In the genomic region with DNA sequence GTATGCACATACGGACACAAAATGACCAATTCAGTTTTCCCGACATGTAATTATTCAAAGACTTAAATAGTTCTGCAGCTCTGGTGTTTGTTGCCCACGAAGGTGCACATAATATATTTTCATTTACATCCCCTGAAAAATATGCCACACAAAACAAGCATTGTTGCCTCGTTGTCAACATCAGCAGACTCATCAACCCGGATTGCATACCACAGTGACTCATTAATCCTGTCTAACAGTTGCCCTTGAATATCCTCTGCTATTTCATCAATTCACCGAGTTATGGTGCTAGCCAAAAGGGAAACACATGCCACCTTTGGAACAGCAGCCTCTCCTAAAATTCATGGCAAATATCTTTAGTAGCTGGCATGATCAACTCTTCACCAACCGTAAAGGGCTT, we compare ENCODE assay signal across 28 cellular contexts.
DNase-seq lines count a peak whose midpoint lies in the region; ATAC-seq, FAIRE-seq and TF ChIP-seq lines count a peak whose summit lies in the region.
"Had no signal": no experiment of that assay in that cellular context is flagged by ENCODE, and none has a peak within 500 bp of the region (broad histone marks: within the 10 kb centered on the region; RNA-seq: fewer than 3 reads in every experiment).

No MANE protein-coding gene starts in this region.

- no peak for ATAC-seq in activated T-cell treated with anti-CD3 and anti-CD28 coated beads, Interleukin-2, amount 50 U/mL, for 72 hours (replicated peaks in 1 of 2)
- ATAC-seq: GM12878; left lobe of liver; stimulated activated naive B cell treated with anti-CD40 and anti-IgM and Interleukin-4, amounts not matched to agents 10 μg/mL and 1 μg/mL and 100 μg/mL, for 72 hours; T-cell had no signal

- H3K9me3 Mint-ChIP-seq in activated T-cell treated with anti-CD3 and anti-CD28 coated beads, Interleukin-2, amount 50 U/mL, for 72 hours = peaks cover 5 to 9% of the 10 kb centered on the region in 2 donors
- H3K9me3 Mint-ChIP-seq: activated naive CD4-positive, alpha-beta T cell treated with anti-CD3 and anti-CD28 coated beads, Interleukin-2, amount 50 U/mL, for 24 hours; dendritic cell treated with granulocyte-macrophage colony-stimulating factor and Interleukin-4, amounts not matched to agents 40 ng/mL and 50 ng/mL, for 4 days had no signal

- no peaks in the 10 kb centered on the region for H3K4me1 Mint-ChIP-seq in activated T-cell treated with anti-CD3 and anti-CD28 coated beads, Interleukin-2, amount 50 U/mL, for 72 hours (ENCODE audit: low read depth)
- H3K4me1 Mint-ChIP-seq: activated naive CD4-positive, alpha-beta T cell treated with anti-CD3 and anti-CD28 coated beads, Interleukin-2, amount 50 U/mL, for 24 hours; CD4-positive, alpha-beta memory T cell; stimulated activated naive B cell treated with anti-CD40 and anti-IgM and Interleukin-4, amounts not matched to agents 10 μg/mL and 1 μg/mL and 100 μg/mL, for 72 hours; T-cell had no signal

- H3K27me3 Mint-ChIP-seq in activated T-cell treated with anti-CD3 and anti-CD28 coated beads, Interleukin-2, amount 50 U/mL, for 72 hours (ENCODE audit: low read depth) = no peaks in the 10 kb centered on the region
- H3K27me3 Mint-ChIP-seq: activated naive CD4-positive, alpha-beta T cell treated with anti-CD3 and anti-CD28 coated beads, Interleukin-2, amount 50 U/mL, for 24 hours; CD4-positive, alpha-beta memory T cell; dendritic cell treated with granulocyte-macrophage colony-stimulating factor and Interleukin-4, amounts not matched to agents 40 ng/mL and 50 ng/mL, for 4 days; stimulated activated naive B cell treated with anti-CD40 and anti-IgM and Interleukin-4, amounts not matched to agents 10 μg/mL and 1 μg/mL and 100 μg/mL, for 72 hours; T-cell had no signal

- peak overlapping the region; percentile 76 for H3K9ac ChIP-seq in smooth muscle cell (ENCODE audit: low read depth)

- DNase-seq in HT1080 (ENCODE audit: low read depth) = peak; percentile 87
- DNase-seq in RPMI7951 (ENCODE audit: low read depth) = peak; percentile 30
- peak; percentile 47 for DNase-seq in bronchial epithelial cell (ENCODE audit: low read depth)
- no peak for DNase-seq in smooth muscle cell (lab: John Stamatoyannopoulos, UW; ENCODE audit: unreplicated experiment)
- DNase-seq in activated T-cell treated with anti-CD3 and anti-CD28 coated beads, Interleukin-2, amount 50 U/mL, for 72 hours = no peak
- DNase-seq in GM19240 (ENCODE audit: insufficient read length, low spot score) = no peak
- no peak for DNase-seq in NCI-H2196 (lab: John Stamatoyannopoulos, UW; ENCODE audit: unreplicated experiment)
- DNase-seq: activated CD4-positive, alpha-beta T cell treated with anti-CD3 and anti-CD28 coated beads, Interleukin-2, amount 50 U/mL, for 4 hours; activated CD4-positive, CD25-positive, alpha-beta regulatory T cell; amygdala; CD4-positive, alpha-beta memory T cell; esophagus squamous epithelium; H7; hippocampal formation; KBM-7; mesenchymal stem cell; NCI-H1436; NCI-H446 treated with DMSO at 0.1 percent for 48 hours; posterior cingulate gyrus; SHP77; stimulated activated CD4-positive, alpha-beta T cell treated with anti-CD3 and anti-CD28 coated beads, Interleukin-15, amount 100 ng/mL, for 24 hours; stimulated activated naive B cell treated with anti-CD40 and anti-IgM and Interleukin-4, amounts not matched to agents 10 μg/mL and 1 μg/mL and 100 μg/mL, for 72 hours; T-cell had no signal

- H3K36me3 ChIP-seq in bronchial epithelial cell (ENCODE audit: control insufficient read depth, insufficient read depth, low read length) = no peaks in the 10 kb centered on the region
- H3K36me3 ChIP-seq in smooth muscle cell (ENCODE audit: low read depth) = no peaks in the 10 kb centered on the region
- H3K36me3 ChIP-seq: esophagus squamous epithelium had no signal

- no peak for FAIRE-seq in bronchial epithelial cell (lab: Jason Lieb, UNC)
- FAIRE-seq: frontal cortex, GM12878 had no signal

- no peak overlapping the region for H2AFZ ChIP-seq in smooth muscle cell (ENCODE audit: low read depth)

- no peaks in the 10 kb centered on the region for H3F3A ChIP-seq in smooth muscle cell (ENCODE audit: low read depth)

- peaks cover 0 to 1% of the 10 kb centered on the region in 2 donors for H3K36me3 Mint-ChIP-seq in activated T-cell treated with anti-CD3 and anti-CD28 coated beads, Interleukin-2, amount 50 U/mL, for 72 hours (ENCODE audit: insufficient read depth in 2 of 2)
- H3K36me3 Mint-ChIP-seq: activated naive CD4-positive, alpha-beta T cell treated with anti-CD3 and anti-CD28 coated beads, Interleukin-2, amount 50 U/mL, for 24 hours; CD4-positive, alpha-beta memory T cell; stimulated activated naive B cell treated with anti-CD40 and anti-IgM and Interleukin-4, amounts not matched to agents 10 μg/mL and 1 μg/mL and 100 μg/mL, for 72 hours; T-cell had no signal

- no peak overlapping the region for H3K27ac Mint-ChIP-seq in activated T-cell treated with anti-CD3 and anti-CD28 coated beads, Interleukin-2, amount 50 U/mL, for 72 hours
- H3K27ac Mint-ChIP-seq: CD4-positive, alpha-beta memory T cell; dendritic cell treated with granulocyte-macrophage colony-stimulating factor and Interleukin-4, amounts not matched to agents 40 ng/mL and 50 ng/mL, for 4 days; stimulated activated naive B cell treated with anti-CD40 and anti-IgM and Interleukin-4, amounts not matched to agents 10 μg/mL and 1 μg/mL and 100 μg/mL, for 72 hours; T-cell had no signal

- H4K20me1 ChIP-seq in smooth muscle cell (ENCODE audit: low read depth) = no peaks in the 10 kb centered on the region

- peak overlapping the region; percentile 32 for H3K4me2 ChIP-seq in smooth muscle cell

- TF ChIP-seq CTCF in bronchial epithelial cell (IDR thresholded peaks at IDR 0.05; ENCODE audit: insufficient read depth, low read length, severe bottlenecking) = no peak
- no peak for TF ChIP-seq CTCF in smooth muscle cell (IDR thresholded peaks at IDR 0.05; ENCODE audit: borderline replicate concordance, insufficient read depth, poor library complexity, severe bottlenecking)

- no peaks in the 10 kb centered on the region for H3K27me3 ChIP-seq in bronchial epithelial cell (ENCODE audit: control insufficient read depth, insufficient read depth, low read length)
- H3K27me3 ChIP-seq in smooth muscle cell (ENCODE audit: low read depth) = no peaks in the 10 kb centered on the region
- H3K27me3 ChIP-seq: esophagus squamous epithelium had no signal

- no peaks in the 10 kb centered on the region for H3K4me1 ChIP-seq in smooth muscle cell (ENCODE audit: low read depth)
- H3K4me1 ChIP-seq: esophagus squamous epithelium had no signal

- H3K79me2 ChIP-seq in smooth muscle cell (ENCODE audit: low read depth) = no peaks in the 10 kb centered on the region

- H3K4me3 ChIP-seq in bronchial epithelial cell (ENCODE audit: low read depth, low read length) = no peak overlapping the region
- no peak overlapping the region for H3K4me3 ChIP-seq in smooth muscle cell
- H3K4me3 ChIP-seq: esophagus squamous epithelium, GM12878 had no signal

- H3K4me3 Mint-ChIP-seq in activated T-cell treated with anti-CD3 and anti-CD28 coated beads, Interleukin-2, amount 50 U/mL, for 72 hours = no peak overlapping the region
- H3K4me3 Mint-ChIP-seq: activated naive CD4-positive, alpha-beta T cell treated with anti-CD3 and anti-CD28 coated beads, Interleukin-2, amount 50 U/mL, for 24 hours; CD4-positive, alpha-beta memory T cell; dendritic cell treated with granulocyte-macrophage colony-stimulating factor and Interleukin-4, amounts not matched to agents 40 ng/mL and 50 ng/mL, for 4 days; stimulated activated naive B cell treated with anti-CD40 and anti-IgM and Interleukin-4, amounts not matched to agents 10 μg/mL and 1 μg/mL and 100 μg/mL, for 72 hours; T-cell had no signal

- peak overlapping the region; percentile 92 for H3K27ac ChIP-seq in smooth muscle cell (ENCODE audit: low read depth)
- H3K27ac ChIP-seq: esophagus squamous epithelium had no signal

- no peaks in the 10 kb centered on the region for H3K9me3 ChIP-seq in smooth muscle cell (replicated peaks; ENCODE audit: low read depth)
- H3K9me3 ChIP-seq: esophagus squamous epithelium had no signal

- WGBS in smooth muscle cell (ENCODE audit: low lambda C conversion rate) = 50% methylated on average over 7 of the region's 7 CpGs

Comparison
In these comparisons a context has a peak if more than half of its experiments do, and no peak if none do; other contexts are left out.
1. DNase-seq: peak in HT1080 (single experiment), RPMI7951 (single experiment) and bronchial epithelial cell (single experiment); none in smooth muscle cell (single experiment), activated T-cell treated with anti-CD3 and anti-CD28 coated beads, Interleukin-2, amount 50 U/mL, for 72 hours (0 of 2), GM19240 (single experiment) and NCI-H2196 (single experiment).